Comparison of ENCODE assay signal across 11 cellular contexts in the genomic region with DNA sequence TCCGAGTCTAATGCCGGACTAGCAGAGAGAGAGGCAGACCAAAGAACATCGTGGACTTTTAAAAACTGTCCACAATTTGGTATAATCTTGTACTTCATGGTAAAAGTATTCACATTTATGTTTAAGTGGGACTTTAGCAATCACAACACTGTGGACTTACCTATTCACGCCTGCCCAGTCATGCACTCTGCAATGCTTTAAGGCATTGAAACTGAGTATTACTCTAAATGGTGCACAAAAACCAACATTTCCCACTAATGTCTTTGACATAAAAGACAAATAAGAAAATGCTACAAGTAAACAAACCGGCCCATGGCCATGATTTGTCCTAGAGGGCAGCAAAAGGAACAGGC.
DNase-seq lines count a peak whose midpoint lies in the region; ATAC-seq and TF ChIP-seq lines count a peak whose summit lies in the region.
"Had no signal": no experiment of that assay in that cellular context is flagged by ENCODE, and none has a peak within 500 bp of the region (broad histone marks: within the 10 kb centered on the region; RNA-seq: fewer than 3 reads in every experiment).

No MANE protein-coding gene starts in this region.

- intact Hi-C loops in Calu3 (cut with micrococcal nuclease; ENCODE audit: unreplicated experiment) (loop anchor here (1.0 to 2.0 kb wide), 2 partner anchors 54 to 92 kb away; partner anchors contain the start of gene ACVR1), Panc1 (cut with micrococcal nuclease; ENCODE audit: unreplicated experiment) (loop anchor here (10.0 kb wide), 1 partner anchor 90 kb away; the partner anchor contains the start of gene ACVR1), psoas muscle (cut with DNase I) (loop anchor here in 1 of 2 donors (5.0 kb wide), 1 partner anchor 58 kb away; no protein-coding TSS in a partner anchor)
- intact Hi-C loops in CD4-positive, alpha-beta memory T cell (cut with micrococcal nuclease) = loop anchor here (5.0 kb wide), 1 partner anchor 93 kb away; the partner anchor contains the start of gene ACVR1

- H3K36me3 ChIP-seq in Panc1 (ENCODE audit: control insufficient read depth, insufficient read depth, low read length) (no peaks in the 10 kb centered on the region), psoas muscle (ENCODE audit: insufficient read depth in 1 of 2, low read depth in 1 of 2) (peaks cover 0 to 4% of the 10 kb centered on the region in 2 donors)
- H3K36me3 ChIP-seq in CD4-positive, alpha-beta memory T cell (ENCODE audit: insufficient read depth, low read length) = peaks cover 3% of the 10 kb centered on the region

- H3K36me3 Mint-ChIP-seq in Calu3 (ENCODE audit: insufficient read depth, unreplicated experiment) = peaks cover 16% of the 10 kb centered on the region
- peaks cover 15 to 20% of the 10 kb centered on the region in 2 donors for H3K36me3 Mint-ChIP-seq in CD4-positive, alpha-beta memory T cell

- H3K27ac ChIP-seq in Panc1 (ENCODE audit: low read length) = peak overlapping the region; percentile 29; the same call in 1 of the 2 replicates
- H3K27ac ChIP-seq in epithelial cell of prostate = peak overlapping the region; percentile 83
- H3K27ac ChIP-seq in psoas muscle = peak overlapping the region; percentile 81
- H3K27ac ChIP-seq in CD4-positive, alpha-beta memory T cell (ENCODE audit: low read depth, low read length) = no peak overlapping the region

- in situ Hi-C loops in Panc1 (cut with HindIII; ENCODE audit: low pct_unique_long_range_greater_than_20kb, low sequenced_read_pairs) = no loop called here

- H3K4me1 Mint-ChIP-seq in Calu3 (ENCODE audit: low read depth, unreplicated experiment) = peaks cover 73% of the 10 kb centered on the region
- peaks cover 33 to 67% (median 44%) of the 10 kb centered on the region in 4 donors for H3K4me1 Mint-ChIP-seq in CD4-positive, alpha-beta memory T cell

- no TSS peak for BruUV-seq in Calu3 (replicated peaks; lab: Mats Ljungman, UMichigan)
- BruUV-seq in Panc1 (replicated peaks; lab: Mats Ljungman, UMichigan) = no TSS peak

- H3K27me3 ChIP-seq in Panc1 (ENCODE audit: control insufficient read depth, insufficient read depth, low read length) (no peaks in the 10 kb centered on the region), psoas muscle (ENCODE audit: insufficient read depth in 3 of 3, low read length in 2 of 3) (no peaks in the 10 kb centered on the region)
- H3K27me3 ChIP-seq in CD4-positive, alpha-beta memory T cell (ENCODE audit: insufficient read depth, low read length) = no peaks in the 10 kb centered on the region

- H3K4me1 ChIP-seq in Panc1 (ENCODE audit: control insufficient read depth, insufficient read depth, low read length) (peaks cover 11% of the 10 kb centered on the region), psoas muscle (peaks cover 96% of the 10 kb centered on the region)
- peaks cover 28% of the 10 kb centered on the region for H3K4me1 ChIP-seq in CD4-positive, alpha-beta memory T cell (ENCODE audit: insufficient read depth, low read length)

- no peaks in the 10 kb centered on the region for H3K9me3 Mint-ChIP-seq in Calu3 (ENCODE audit: low read depth, unreplicated experiment)
- H3K9me3 Mint-ChIP-seq in CD4-positive, alpha-beta memory T cell = peaks cover 0 to 2% (median 0%) of the 10 kb centered on the region in 8 donors

- H3K4me3 Mint-ChIP-seq in Calu3 (ENCODE audit: low read depth, unreplicated experiment) = peak overlapping the region; percentile 61
- H3K4me3 Mint-ChIP-seq in CD4-positive, alpha-beta memory T cell = peak overlapping the region in 3 of 8 donors; percentile 25 to 43 (median 26)
- H3K4me3 Mint-ChIP-seq: activated CD8-positive, alpha-beta memory T cell treated with anti-CD3 and anti-CD28 coated beads, Interleukin-2, amount 10 ng/mL, durations not matched to agents 7 days and 5 days had no signal

- POLR2A ChIA-PET in Panc1 (lab: Charles Lee) = no interaction called here
- POLR2A ChIA-PET in CD4-positive, alpha-beta memory T cell (lab: Charles Lee; ENCODE audit: partially characterized antibody) = no interaction called here

- H3K4me3 ChIP-seq in Panc1 (ENCODE audit: low read depth in 2 of 2, low read length in 2 of 2) (peak overlapping the region in 1 of 2 experiments; percentile 3; a peak in 1 of 4 replicates), psoas muscle (peak overlapping the region; percentile 37)
- no peak overlapping the region for H3K4me3 ChIP-seq in CD4-positive, alpha-beta memory T cell (ENCODE audit: low read length in 2 of 2)

- 40 to 79% (median 47%) methylated on average over 5 of the region's 5 CpGs for WGBS in psoas muscle, 3 donors

- TF ChIP-seq CTCF in Calu3 (IDR thresholded peaks at IDR 0.05; ENCODE audit: unreplicated experiment) = no peak
- no peak for TF ChIP-seq CTCF in Panc1 (IDR thresholded peaks at IDR 0.05)
- TF ChIP-seq CTCF in psoas muscle (IDR thresholded peaks at IDR 0.05) = no peak

- H3K9me3 ChIP-seq in Panc1 (ENCODE audit: control insufficient read depth, insufficient read depth, low read depth, low read length) (no peaks in the 10 kb centered on the region), psoas muscle (no peaks in the 10 kb centered on the region)
- no peaks in the 10 kb centered on the region for H3K9me3 ChIP-seq in CD4-positive, alpha-beta memory T cell (ENCODE audit: control insufficient read depth in 1 of 2, low read length in 2 of 2)

- DNase-seq in Calu3 (no peak), Panc1 (ENCODE audit: low read depth, low spot score) (no peak), epithelial cell of prostate (ENCODE audit: low read depth, low spot score) (no peak), psoas muscle (no peak), occipital lobe (lab: John Stamatoyannopoulos, UW) (no peak)
- DNase-seq in CD4-positive, alpha-beta memory T cell = no peak
- DNase-seq in stimulated activated CD4-positive, alpha-beta T cell treated with anti-CD3 and anti-CD28 coated beads, Interleukin-4, amount 100 ng/mL, for 24 hours = no peak
- DNase-seq: activated CD8-positive, alpha-beta memory T cell treated with anti-CD3 and anti-CD28 coated beads, Interleukin-2, amount 10 ng/mL, durations not matched to agents 7 days and 5 days; amniotic stem cell; NCI-H1092 had no signal

- peak overlapping the region; percentile 85 for H3K27ac Mint-ChIP-seq in Calu3 (ENCODE audit: unreplicated experiment)
- H3K27ac Mint-ChIP-seq in CD4-positive, alpha-beta memory T cell = peak overlapping the region in 3 of 7 donors; percentile 23 to 71 (median 63)
- H3K27ac Mint-ChIP-seq: activated CD8-positive, alpha-beta memory T cell treated with anti-CD3 and anti-CD28 coated beads, Interleukin-2, amount 10 ng/mL, durations not matched to agents 7 days and 5 days had no signal

- ATAC-seq in Panc1 (peak; percentile 58), psoas muscle (no peak), HG03139 (IDR thresholded peaks at IDR 0.05; ENCODE audit: unreplicated experiment) (no peak)
- ATAC-seq: activated CD8-positive, alpha-beta memory T cell treated with anti-CD3 and anti-CD28 coated beads, Interleukin-2, amount 10 ng/mL, durations not matched to agents 7 days and 5 days had no signal

- no peaks in the 10 kb centered on the region for H3K27me3 Mint-ChIP-seq in Calu3 (ENCODE audit: unreplicated experiment)
- no peaks in the 10 kb centered on the region for H3K27me3 Mint-ChIP-seq in CD4-positive, alpha-beta memory T cell
- H3K27me3 Mint-ChIP-seq: activated CD8-positive, alpha-beta memory T cell treated with anti-CD3 and anti-CD28 coated beads, Interleukin-2, amount 10 ng/mL, durations not matched to agents 7 days and 5 days had no signal

- CTCF ChIA-PET in Calu3 (lab: Charles Lee) = interaction anchor here (0.5 to 1.9 kb wide), 5 partner anchors 41 to 226 kb away, joined by 3 to 6 read pairs (median 5); partner anchors contain the start of gene ACVR1
- CTCF ChIA-PET in Panc1 (lab: Charles Lee) = interaction anchor here (0.5 kb wide), 1 partner anchor 123 kb away, joined by 5 read pairs; no protein-coding TSS in a partner anchor
- CTCF ChIA-PET in CD4-positive, alpha-beta memory T cell (lab: Charles Lee; ENCODE audit: partially characterized antibody) = interaction anchor here (0.9 to 1.0 kb wide), 2 partner anchors 187 to 453 kb away, joined by 3 read pairs; no protein-coding TSS in a partner anchor
